1 cellular context compared by ENCODE assay signal in the genomic region with DNA sequence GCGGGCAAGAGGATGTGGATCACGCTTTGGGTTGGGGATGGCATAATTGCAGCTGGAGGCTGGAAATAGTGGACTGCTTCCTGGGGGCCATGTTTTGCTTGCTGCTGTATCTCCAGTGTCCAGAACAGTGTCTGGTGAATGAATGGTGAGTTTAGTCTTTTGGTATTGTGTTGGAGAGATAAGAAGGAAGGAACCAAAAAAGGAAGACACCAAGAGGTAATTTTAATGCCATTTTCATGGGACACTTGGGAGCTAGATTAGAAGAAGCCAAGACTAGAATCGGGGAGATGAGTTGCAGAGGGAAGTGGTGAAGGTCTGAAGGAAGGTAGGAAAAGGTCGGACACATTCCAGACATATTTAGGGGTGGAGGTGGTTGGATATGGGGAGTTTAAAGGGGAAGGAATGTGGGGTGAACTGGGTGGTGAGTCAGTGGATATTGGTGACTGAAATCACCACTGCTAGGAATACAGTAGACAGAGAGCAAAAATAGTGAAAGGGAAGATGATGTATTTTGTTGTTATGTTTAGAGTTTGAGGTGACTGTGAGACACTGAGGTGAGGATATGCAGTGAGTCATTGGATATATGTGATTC.
TF ChIP-seq lines count a peak whose summit lies in the region.

No MANE protein-coding gene starts in this region.

TF ChIP-seq in SK-N-SH, 30 proteins besides CTCF, POLR2A, EP300 and RAD21:
- TF ChIP-seq SIN3A (IDR thresholded peaks at IDR 0.05; ENCODE audit: borderline replicate concordance, low read depth, low read length), result no peak
- peak; percentile 47; the same call in 1 of the 2 replicates for TF ChIP-seq TCF12 (IDR thresholded peaks at IDR 0.05)
- TF ChIP-seq MEF2A (IDR thresholded peaks at IDR 0.05; ENCODE audit: borderline replicate concordance, low read depth), result no peak
- no peak for TF ChIP-seq ELF1 (IDR thresholded peaks at IDR 0.05)
- TF ChIP-seq RCOR1 (IDR thresholded peaks at IDR 0.05; ENCODE audit: low read length), result no peak
- peak; percentile 59; the same call in 1 of the 2 replicates for TF ChIP-seq RXRA (IDR thresholded peaks at IDR 0.05; ENCODE audit: borderline replicate concordance, low read depth)
- TF ChIP-seq TAF1 (IDR thresholded peaks at IDR 0.05; ENCODE audit: borderline replicate concordance, low read depth, low read length), result no peak
- TF ChIP-seq NFIC (IDR thresholded peaks at IDR 0.05; ENCODE audit: borderline replicate concordance), result no peak
- TF ChIP-seq, protein P1, sequence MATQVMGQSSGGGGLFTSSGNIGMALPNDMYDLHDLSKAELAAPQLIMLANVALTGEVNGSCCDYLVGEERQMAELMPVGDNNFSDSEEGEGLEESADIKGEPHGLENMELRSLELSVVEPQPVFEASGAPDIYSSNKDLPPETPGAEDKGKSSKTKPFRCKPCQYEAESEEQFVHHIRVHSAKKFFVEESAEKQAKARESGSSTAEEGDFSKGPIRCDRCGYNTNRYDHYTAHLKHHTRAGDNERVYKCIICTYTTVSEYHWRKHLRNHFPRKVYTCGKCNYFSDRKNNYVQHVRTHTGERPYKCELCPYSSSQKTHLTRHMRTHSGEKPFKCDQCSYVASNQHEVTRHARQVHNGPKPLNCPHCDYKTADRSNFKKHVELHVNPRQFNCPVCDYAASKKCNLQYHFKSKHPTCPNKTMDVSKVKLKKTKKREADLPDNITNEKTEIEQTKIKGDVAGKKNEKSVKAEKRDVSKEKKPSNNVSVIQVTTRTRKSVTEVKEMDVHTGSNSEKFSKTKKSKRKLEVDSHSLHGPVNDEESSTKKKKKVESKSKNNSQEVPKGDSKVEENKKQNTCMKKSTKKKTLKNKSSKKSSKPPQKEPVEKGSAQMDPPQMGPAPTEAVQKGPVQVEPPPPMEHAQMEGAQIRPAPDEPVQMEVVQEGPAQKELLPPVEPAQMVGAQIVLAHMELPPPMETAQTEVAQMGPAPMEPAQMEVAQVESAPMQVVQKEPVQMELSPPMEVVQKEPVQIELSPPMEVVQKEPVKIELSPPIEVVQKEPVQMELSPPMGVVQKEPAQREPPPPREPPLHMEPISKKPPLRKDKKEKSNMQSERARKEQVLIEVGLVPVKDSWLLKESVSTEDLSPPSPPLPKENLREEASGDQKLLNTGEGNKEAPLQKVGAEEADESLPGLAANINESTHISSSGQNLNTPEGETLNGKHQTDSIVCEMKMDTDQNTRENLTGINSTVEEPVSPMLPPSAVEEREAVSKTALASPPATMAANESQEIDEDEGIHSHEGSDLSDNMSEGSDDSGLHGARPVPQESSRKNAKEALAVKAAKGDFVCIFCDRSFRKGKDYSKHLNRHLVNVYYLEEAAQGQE (IDR thresholded peaks at IDR 0.05; ENCODE audit: low read depth, low read length), result no peak
- no peak for TF ChIP-seq USF2 (IDR thresholded peaks at IDR 0.05; ENCODE audit: borderline replicate concordance, low read depth, low read length)
- TF ChIP-seq TEAD4 (IDR thresholded peaks at IDR 0.05; ENCODE audit: borderline replicate concordance, insufficient read depth), result peak; percentile 51; the same call in 1 of the 2 replicates
- no peak for TF ChIP-seq GATA2 (CRISPR knock-in tag; IDR thresholded peaks at IDR 0.05)
- TF ChIP-seq YY1 (IDR thresholded peaks at IDR 0.05; ENCODE audit: low read depth), result no peak
- no peak for TF ChIP-seq RFX5 (IDR thresholded peaks at IDR 0.05; ENCODE audit: low read length)
- TF ChIP-seq FOSL2 (IDR thresholded peaks at IDR 0.05; ENCODE audit: borderline replicate concordance, low read depth), result peak; percentile 4; the same call in 1 of the 2 replicates
- no peak for TF ChIP-seq MAX (IDR thresholded peaks at IDR 0.05; ENCODE audit: low read depth)
- no peak for TF ChIP-seq EZH2phosphoT487 (IDR thresholded peaks at IDR 0.05; ENCODE audit: borderline replicate concordance, low read depth)
- TF ChIP-seq SMC3 (IDR thresholded peaks at IDR 0.05; ENCODE audit: low read depth, low read length), result no peak
- TF ChIP-seq, protein P2, sequence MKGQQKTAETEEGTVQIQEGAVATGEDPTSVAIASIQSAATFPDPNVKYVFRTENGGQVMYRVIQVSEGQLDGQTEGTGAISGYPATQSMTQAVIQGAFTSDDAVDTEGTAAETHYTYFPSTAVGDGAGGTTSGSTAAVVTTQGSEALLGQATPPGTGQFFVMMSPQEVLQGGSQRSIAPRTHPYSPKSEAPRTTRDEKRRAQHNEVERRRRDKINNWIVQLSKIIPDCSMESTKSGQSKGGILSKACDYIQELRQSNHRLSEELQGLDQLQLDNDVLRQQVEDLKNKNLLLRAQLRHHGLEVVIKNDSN (IDR thresholded peaks at IDR 0.05; ENCODE audit: borderline replicate concordance, low read depth), result no peak
- TF ChIP-seq FOXJ3 (CRISPR knock-in tag; IDR thresholded peaks at IDR 0.05), result no peak
- TF ChIP-seq PBX3 (IDR thresholded peaks at IDR 0.05), result 0 out of 2 replicates have a peak, but pooled peaks have one; percentile 5
